In genomic region chr16:48156790-48157209, GRCh38 we compare ENCODE assay signal across 1 cellular context.
A peak's percentile ranks its signal among the peaks of the same experiment; 100 is the strongest.
TF ChIP-seq lines count a peak whose summit lies in the region.

No MANE protein-coding gene starts in this region.

TF ChIP-seq in K562, 482 proteins besides CTCF, POLR2A, EP300 and RAD21 (continued from another document):
- TF ChIP-seq KLF16 (IDR thresholded peaks at IDR 0.05) (peak; percentile 25; the same call in 1 of the 2 replicates), SMC3 (conservative IDR thresholded peaks at IDR 0.05; ENCODE audit: insufficient read depth, low read depth, low read length) (peak; percentile 87), NCOA6 (IDR thresholded peaks at IDR 0.05) (no peak), STAG1 (CRISPR knock-in tag; IDR thresholded peaks at IDR 0.05; ENCODE audit: borderline replicate concordance) (peak; percentile 97), MAFF (IDR thresholded peaks at IDR 0.05; ENCODE audit: low read length) (no peak), TBP (optimal IDR thresholded peaks at IDR 0.05; ENCODE audit: low read depth, low read length) (peak; percentile 39), MGA (IDR thresholded peaks at IDR 0.05) (peak; percentile 26; the same call in 1 of the 2 replicates), HIVEP1 (CRISPR knock-in tag; IDR thresholded peaks at IDR 0.05) (no peak), RCOR1 (IDR thresholded peaks at IDR 0.05; ENCODE audit: borderline replicate concordance in 1 of 2, low read depth in 2 of 2, low read length in 2 of 2) (peak in 1 of 2 experiments; percentile 46; a peak in 1 of 4 replicates), DEAF1 (CRISPR knock-in tag; IDR thresholded peaks at IDR 0.05) (peak; percentile 46), BHLHE40 (IDR thresholded peaks at IDR 0.05; ENCODE audit: low read length) (peak; percentile 73), RB1 (IDR thresholded peaks at IDR 0.05; ENCODE audit: low read depth) (0 out of 2 replicates have a peak, but pooled peaks have one; percentile 24), ZNF785 (CRISPR knock-in tag; IDR thresholded peaks at IDR 0.05) (no peak), JUN (IDR thresholded peaks at IDR 0.05; ENCODE audit: borderline replicate concordance, low read depth, low read length) (peak; percentile 38; the same call in 1 of the 2 replicates), JUN (CRISPR knock-in tag; IDR thresholded peaks at IDR 0.05; ENCODE audit: borderline replicate concordance) (no peak), STAT5A (IDR thresholded peaks at IDR 0.05; ENCODE audit: borderline replicate concordance, low read length) (no peak), RBM15 (IDR thresholded peaks at IDR 0.05; ENCODE audit: insufficient read depth, low read length) (no peak), KDM4B (IDR thresholded peaks at IDR 0.05; ENCODE audit: borderline replicate concordance in 2 of 2, low read depth in 1 of 2) (0 out of 4 replicates have a peak, but pooled peaks of 1 of the 2 experiments have one; percentile 56), CHD2 (IDR thresholded peaks at IDR 0.05; ENCODE audit: low read depth, low read length) (no peak)
- TF ChIP-seq, protein P1, sequence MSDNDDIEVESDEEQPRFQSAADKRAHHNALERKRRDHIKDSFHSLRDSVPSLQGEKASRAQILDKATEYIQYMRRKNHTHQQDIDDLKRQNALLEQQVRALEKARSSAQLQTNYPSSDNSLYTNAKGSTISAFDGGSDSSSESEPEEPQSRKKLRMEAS (CRISPR knock-in tag; IDR thresholded peaks at IDR 0.05), result 0 out of 2 replicates have a peak, but pooled peaks have one; percentile 30
- TF ChIP-seq, protein P2, sequence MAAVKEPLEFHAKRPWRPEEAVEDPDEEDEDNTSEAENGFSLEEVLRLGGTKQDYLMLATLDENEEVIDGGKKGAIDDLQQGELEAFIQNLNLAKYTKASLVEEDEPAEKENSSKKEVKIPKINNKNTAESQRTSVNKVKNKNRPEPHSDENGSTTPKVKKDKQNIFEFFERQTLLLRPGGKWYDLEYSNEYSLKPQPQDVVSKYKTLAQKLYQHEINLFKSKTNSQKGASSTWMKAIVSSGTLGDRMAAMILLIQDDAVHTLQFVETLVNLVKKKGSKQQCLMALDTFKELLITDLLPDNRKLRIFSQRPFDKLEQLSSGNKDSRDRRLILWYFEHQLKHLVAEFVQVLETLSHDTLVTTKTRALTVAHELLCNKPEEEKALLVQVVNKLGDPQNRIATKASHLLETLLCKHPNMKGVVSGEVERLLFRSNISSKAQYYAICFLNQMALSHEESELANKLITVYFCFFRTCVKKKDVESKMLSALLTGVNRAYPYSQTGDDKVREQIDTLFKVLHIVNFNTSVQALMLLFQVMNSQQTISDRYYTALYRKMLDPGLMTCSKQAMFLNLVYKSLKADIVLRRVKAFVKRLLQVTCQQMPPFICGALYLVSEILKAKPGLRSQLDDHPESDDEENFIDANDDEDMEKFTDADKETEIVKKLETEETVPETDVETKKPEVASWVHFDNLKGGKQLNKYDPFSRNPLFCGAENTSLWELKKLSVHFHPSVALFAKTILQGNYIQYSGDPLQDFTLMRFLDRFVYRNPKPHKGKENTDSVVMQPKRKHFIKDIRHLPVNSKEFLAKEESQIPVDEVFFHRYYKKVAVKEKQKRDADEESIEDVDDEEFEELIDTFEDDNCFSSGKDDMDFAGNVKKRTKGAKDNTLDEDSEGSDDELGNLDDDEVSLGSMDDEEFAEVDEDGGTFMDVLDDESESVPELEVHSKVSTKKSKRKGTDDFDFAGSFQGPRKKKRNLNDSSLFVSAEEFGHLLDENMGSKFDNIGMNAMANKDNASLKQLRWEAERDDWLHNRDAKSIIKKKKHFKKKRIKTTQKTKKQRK (IDR thresholded peaks at IDR 0.05; ENCODE audit: borderline replicate concordance, low read depth, low read length), result no peak
